Comparison of ENCODE assay signal across 1 cellular context in genomic region chr7:28748934-28749584, GRCh38.
TF ChIP-seq lines count a peak whose summit lies in the region.

No MANE protein-coding gene starts in this region.

TF ChIP-seq in HEK293, 187 proteins besides CTCF, POLR2A, EP300 and RAD21 (continued from another document):
- TF ChIP-seq ZNF776 (tag by site-specific recombination; IDR thresholded peaks at IDR 0.05; ENCODE audit: borderline replicate concordance): no peak
- no peak for TF ChIP-seq ZIC2 (tag by site-specific recombination; IDR thresholded peaks at IDR 0.05)
- no peak for TF ChIP-seq ZFP69B (tag by site-specific recombination; IDR thresholded peaks at IDR 0.05)
- no peak for TF ChIP-seq ZNF518A (tag by site-specific recombination; conservative IDR thresholded peaks at IDR 0.05; ENCODE audit: low read depth)
- no peak for TF ChIP-seq ZNF280D (tag by site-specific recombination; IDR thresholded peaks at IDR 0.05)
- no peak for TF ChIP-seq ZSCAN23 (tag by site-specific recombination; IDR thresholded peaks at IDR 0.05)
